Comparison of ENCODE assay signal across 1 cellular context in the genomic region with DNA sequence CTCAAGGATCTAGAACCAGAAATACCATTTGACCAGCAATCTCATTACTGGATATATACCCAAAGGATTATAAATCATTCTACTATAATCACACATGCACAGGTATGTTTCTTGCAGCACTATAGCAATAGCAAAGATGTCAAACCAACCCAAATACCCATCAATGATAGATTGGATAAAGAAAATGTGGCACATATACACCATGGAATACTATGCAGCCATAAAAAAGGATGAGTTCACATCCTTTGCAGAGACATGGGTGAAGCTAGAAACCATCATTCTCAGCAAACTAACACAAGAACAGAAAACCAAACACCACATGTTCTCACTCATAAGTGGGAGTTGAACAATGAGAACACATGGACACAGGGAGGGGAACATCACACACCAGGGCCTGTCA. TPM values are rescaled to one million over a fixed set of nuclear protein-coding genes. Genes with fewer than 3 reads are reported as not detected.
"Had no signal": no experiment of that assay in that cellular context is flagged by ENCODE, and none has a peak within 500 bp of the region (broad histone marks: within the 10 kb centered on the region; RNA-seq: fewer than 3 reads in every experiment).

No MANE protein-coding gene starts in this region.

RNA-seq across cellular contexts. Expression of a gene that starts 33.2 kb away (rescaled TPM):
- total RNA-seq: M059J had no signal
